In genomic region chr15:82139823-82140268, GRCh38 we compare ENCODE assay signal across 8 cellular contexts.
DNase-seq lines count a peak whose midpoint lies in the region; ATAC-seq and TF ChIP-seq lines count a peak whose summit lies in the region.

No MANE protein-coding gene starts in this region.

- in situ Hi-C loops in mammary epithelial cell (cut with MboI; ENCODE audit: low sequenced_read_pairs in 2 of 2), result no loop called here

- no peak overlapping the region for H3K27ac ChIP-seq in mammary epithelial cell (ENCODE audit: insufficient read depth, low read depth, low read length)

- no peaks in the 10 kb centered on the region for H3K79me2 ChIP-seq in mammary epithelial cell (ENCODE audit: insufficient read depth, low read length)

- H3K4me3 ChIP-seq in mammary epithelial cell (replicated peaks in 1 of 3; ENCODE audit: insufficient read depth in 1 of 3, low read depth in 2 of 3, low read length in 3 of 3), result no peak overlapping the region

- DNase-seq in natural killer cell (no peak), NCI-H2227 treated with DMSO at 0.1 percent for 48 hours (lab: John Stamatoyannopoulos, UW) (peak; percentile 33), mammary epithelial cell (peak; percentile 36), lung microvascular endothelial cell (ENCODE audit: low read depth in 2 of 2) (peak; percentile 63 to 67)
- no peak for DNase-seq in natural killer cell treated with Interleukin-12 subunit alpha and Interleukin-12 subunit beta and Interleukin-15 and Interleukin-18, amount 100 ng/mL, for 72 hours (ENCODE audit: low spot score)
- DNase-seq in activated naive CD4-positive, alpha-beta T cell treated with anti-CD3 and anti-CD28 coated beads for 36 hours, result no peak

- CTCF ChIA-PET in mammary epithelial cell (lab: Charles Lee; ENCODE audit: low non-redundant PET), result interaction anchor here (0.7 to 1.7 kb wide), 3 partner anchors 31 to 503 kb away, joined by 3 to 32 read pairs (median 3); no protein-coding TSS in a partner anchor
- CTCF ChIA-PET in activated naive CD4-positive, alpha-beta T cell treated with anti-CD3 and anti-CD28 coated beads for 36 hours (lab: Charles Lee), result interaction anchor here (0.7 to 1.9 kb wide), 8 partner anchors 10 to 122 kb away, joined by 3 to 6 read pairs (median 4); no protein-coding TSS in a partner anchor

- no TSS peak for BruUV-seq in mammary epithelial cell (replicated peaks; lab: Mats Ljungman, UMichigan)

- no peaks in the 10 kb centered on the region for H3K4me1 Mint-ChIP-seq in natural killer cell
- peaks cover 5 to 6% of the 10 kb centered on the region in 2 donors for H3K4me1 Mint-ChIP-seq in natural killer cell treated with Interleukin-12 subunit alpha and Interleukin-12 subunit beta and Interleukin-15 and Interleukin-18, amount 100 ng/mL, for 72 hours (ENCODE audit: low read depth in 2 of 2)
- no peaks in the 10 kb centered on the region for H3K4me1 Mint-ChIP-seq in stimulated activated memory B cell treated with anti-CD40 and anti-IgM and Interleukin-4, amounts not matched to agents 10 μg/mL and 1 μg/mL and 100 μg/mL, for 72 hours
- H3K4me1 Mint-ChIP-seq in activated naive CD4-positive, alpha-beta T cell treated with anti-CD3 and anti-CD28 coated beads for 36 hours (ENCODE audit: low read depth), result peaks cover 7% of the 10 kb centered on the region

- H3K9ac ChIP-seq in mammary epithelial cell (ENCODE audit: insufficient read depth, low read length), result no peak overlapping the region

- no peak overlapping the region for H3K27ac Mint-ChIP-seq in natural killer cell
- peak overlapping the region in 1 of 2 donors; percentile 8 for H3K27ac Mint-ChIP-seq in natural killer cell treated with Interleukin-12 subunit alpha and Interleukin-12 subunit beta and Interleukin-15 and Interleukin-18, amount 100 ng/mL, for 72 hours
- no peak overlapping the region for H3K27ac Mint-ChIP-seq in stimulated activated memory B cell treated with anti-CD40 and anti-IgM and Interleukin-4, amounts not matched to agents 10 μg/mL and 1 μg/mL and 100 μg/mL, for 72 hours
- no peak overlapping the region for H3K27ac Mint-ChIP-seq in activated naive CD4-positive, alpha-beta T cell treated with anti-CD3 and anti-CD28 coated beads for 36 hours

- peaks cover 9% of the 10 kb centered on the region for H3K4me1 ChIP-seq in mammary epithelial cell (ENCODE audit: insufficient read depth, low read length)

- dilution Hi-C loops in mammary epithelial cell (cut with HindIII; ENCODE audit: low sequenced_read_pairs), result no loop called here

- H3K9me3 Mint-ChIP-seq in natural killer cell, result no peaks in the 10 kb centered on the region
- no peaks in the 10 kb centered on the region for H3K9me3 Mint-ChIP-seq in natural killer cell treated with Interleukin-12 subunit alpha and Interleukin-12 subunit beta and Interleukin-15 and Interleukin-18, amount 100 ng/mL, for 72 hours
- no peaks in the 10 kb centered on the region for H3K9me3 Mint-ChIP-seq in stimulated activated memory B cell treated with anti-CD40 and anti-IgM and Interleukin-4, amounts not matched to agents 10 μg/mL and 1 μg/mL and 100 μg/mL, for 72 hours
- H3K9me3 Mint-ChIP-seq in activated naive CD4-positive, alpha-beta T cell treated with anti-CD3 and anti-CD28 coated beads for 36 hours, result no peaks in the 10 kb centered on the region

- no peaks in the 10 kb centered on the region for H3K27me3 ChIP-seq in mammary epithelial cell (ENCODE audit: insufficient read depth, low read length)

- H3K36me3 ChIP-seq in mammary epithelial cell (ENCODE audit: insufficient read depth, low read length), result peaks cover 15% of the 10 kb centered on the region

- H3K9me3 ChIP-seq in mammary epithelial cell (replicated peaks; ENCODE audit: insufficient read depth, low read length), result no peaks in the 10 kb centered on the region

- intact Hi-C loops in natural killer cell (cut with micrococcal nuclease), result loop anchor here (2.0 kb wide), 1 partner anchor 31 kb away; no protein-coding TSS in a partner anchor
- intact Hi-C loops in mammary epithelial cell (cut with micrococcal nuclease), result loop anchor here (1.0 to 5.0 kb wide), 2 partner anchors 32 to 57 kb away; no protein-coding TSS in a partner anchor
- intact Hi-C loops in activated naive CD4-positive, alpha-beta T cell treated with anti-CD3 and anti-CD28 coated beads for 36 hours (cut with micrococcal nuclease), result no loop called here

- 1% methylated on average over 5 of the region's 5 CpGs for WGBS in mammary epithelial cell (ENCODE audit: low coverage, missing lambda C conversion rate)

- no peaks in the 10 kb centered on the region for H4K20me1 ChIP-seq in mammary epithelial cell (ENCODE audit: insufficient read depth, low read length)

- no peak overlapping the region for H3K4me3 Mint-ChIP-seq in natural killer cell
- H3K4me3 Mint-ChIP-seq in natural killer cell treated with Interleukin-12 subunit alpha and Interleukin-12 subunit beta and Interleukin-15 and Interleukin-18, amount 100 ng/mL, for 72 hours, result no peak overlapping the region
- H3K4me3 Mint-ChIP-seq in stimulated activated memory B cell treated with anti-CD40 and anti-IgM and Interleukin-4, amounts not matched to agents 10 μg/mL and 1 μg/mL and 100 μg/mL, for 72 hours, result no peak overlapping the region
- H3K4me3 Mint-ChIP-seq in activated naive CD4-positive, alpha-beta T cell treated with anti-CD3 and anti-CD28 coated beads for 36 hours, result no peak overlapping the region

- peaks cover 1% of the 10 kb centered on the region for H3K36me3 Mint-ChIP-seq in natural killer cell
- H3K36me3 Mint-ChIP-seq in natural killer cell treated with Interleukin-12 subunit alpha and Interleukin-12 subunit beta and Interleukin-15 and Interleukin-18, amount 100 ng/mL, for 72 hours, result peaks cover 5% of the 10 kb centered on the region
- peaks cover 27% of the 10 kb centered on the region for H3K36me3 Mint-ChIP-seq in stimulated activated memory B cell treated with anti-CD40 and anti-IgM and Interleukin-4, amounts not matched to agents 10 μg/mL and 1 μg/mL and 100 μg/mL, for 72 hours
- H3K36me3 Mint-ChIP-seq in activated naive CD4-positive, alpha-beta T cell treated with anti-CD3 and anti-CD28 coated beads for 36 hours (ENCODE audit: low read depth), result peaks cover 15% of the 10 kb centered on the region

- H3K27me3 Mint-ChIP-seq in natural killer cell (ENCODE audit: low read depth in 2 of 2), result no peaks in the 10 kb centered on the region
- H3K27me3 Mint-ChIP-seq in natural killer cell treated with Interleukin-12 subunit alpha and Interleukin-12 subunit beta and Interleukin-15 and Interleukin-18, amount 100 ng/mL, for 72 hours, result no peaks in the 10 kb centered on the region
- no peaks in the 10 kb centered on the region for H3K27me3 Mint-ChIP-seq in stimulated activated memory B cell treated with anti-CD40 and anti-IgM and Interleukin-4, amounts not matched to agents 10 μg/mL and 1 μg/mL and 100 μg/mL, for 72 hours
- H3K27me3 Mint-ChIP-seq in activated naive CD4-positive, alpha-beta T cell treated with anti-CD3 and anti-CD28 coated beads for 36 hours (ENCODE audit: low read depth), result no peaks in the 10 kb centered on the region

- ATAC-seq in natural killer cell, result peak in 1 of 3 donors; percentile 28
- no peak for ATAC-seq in natural killer cell treated with Interleukin-12 subunit alpha and Interleukin-12 subunit beta and Interleukin-15 and Interleukin-18, amount 100 ng/mL, for 72 hours
- ATAC-seq in HG03457 (IDR thresholded peaks at IDR 0.05; ENCODE audit: unreplicated experiment), result no peak
- no peak for ATAC-seq in stimulated activated memory B cell treated with anti-CD40 and anti-IgM and Interleukin-4, amounts not matched to agents 10 μg/mL and 1 μg/mL and 100 μg/mL, for 72 hours

- no peak overlapping the region for H3K4me2 ChIP-seq in mammary epithelial cell (ENCODE audit: insufficient read depth, low read depth, low read length)

- TF ChIP-seq CTCF in natural killer cell (IDR thresholded peaks at IDR 0.05) (peak; percentile 71), mammary epithelial cell (conservative IDR thresholded peaks at IDR 0.05 in 1 of 2, IDR thresholded peaks at IDR 0.05 in 1 of 2; ENCODE audit: extremely low read depth in 1 of 2, insufficient read depth in 1 of 2, low read depth in 1 of 2, low read length in 2 of 2) (peak; percentile 68 to 72)

- H2AFZ ChIP-seq in mammary epithelial cell (ENCODE audit: low read depth, low read length), result no peak overlapping the region

Comparison
In these comparisons a context has a peak if more than half of its experiments do, and no peak if none do; other contexts are left out.
1. DNase-seq: peak in NCI-H2227 treated with DMSO at 0.1 percent for 48 hours (single experiment), mammary epithelial cell (single experiment) and lung microvascular endothelial cell (2 of 2); none in natural killer cell (single experiment), natural killer cell treated with Interleukin-12 subunit alpha and Interleukin-12 subunit beta and Interleukin-15 and Interleukin-18, amount 100 ng/mL, for 72 hours (single experiment) and activated naive CD4-positive, alpha-beta T cell treated with anti-CD3 and anti-CD28 coated beads for 36 hours (single experiment).